In the genomic region with DNA sequence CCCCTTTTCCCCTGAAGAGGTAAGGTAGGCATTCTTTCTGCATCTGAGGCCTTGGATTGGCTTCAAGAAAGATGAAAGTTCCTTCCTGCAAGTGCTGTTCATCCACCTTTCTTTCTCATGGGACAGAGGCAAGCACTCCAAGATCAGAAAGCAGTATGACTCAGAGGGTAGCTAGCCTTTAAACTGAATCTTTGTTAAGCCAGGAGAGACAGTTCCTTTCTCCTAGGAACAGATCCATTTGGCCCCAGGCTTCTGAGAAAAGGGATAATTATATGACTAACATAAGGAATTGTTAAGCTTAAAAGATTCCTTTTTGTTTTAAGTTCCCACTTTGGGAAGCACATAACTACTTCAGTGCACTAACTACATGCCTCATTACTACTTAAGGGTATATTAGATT, we compare ENCODE assay signal across 11 cellular contexts.
A peak's percentile ranks its signal among the peaks of the same experiment; 100 is the strongest.
DNase-seq lines count a peak whose midpoint lies in the region; ATAC-seq and TF ChIP-seq lines count a peak whose summit lies in the region.
"Had no signal": no experiment of that assay in that cellular context is flagged by ENCODE, and none has a peak within 500 bp of the region (broad histone marks: within the 10 kb centered on the region; RNA-seq: fewer than 3 reads in every experiment).

No MANE protein-coding gene starts in this region.

- TF ChIP-seq CTCF in fibroblast of villous mesenchyme (IDR thresholded peaks at IDR 0.05; ENCODE audit: insufficient read depth, low read depth, low read length) = no peak

- H3K36me3 Mint-ChIP-seq in activated naive CD8-positive, alpha-beta T cell treated with anti-CD3 and anti-CD28 coated beads, Interleukin-2, amount 50 U/mL, for 24 hours (ENCODE audit: low read depth) = peaks cover 4% of the 10 kb centered on the region
- H3K36me3 Mint-ChIP-seq in activated naive CD8-positive, alpha-beta T cell treated with anti-CD3 and anti-CD28 coated beads for 36 hours = peaks cover 16% of the 10 kb centered on the region

- H3K4me1 Mint-ChIP-seq in activated naive CD8-positive, alpha-beta T cell treated with anti-CD3 and anti-CD28 coated beads, Interleukin-2, amount 50 U/mL, for 24 hours = peaks cover 51% of the 10 kb centered on the region
- H3K4me1 Mint-ChIP-seq in activated naive CD8-positive, alpha-beta T cell treated with anti-CD3 and anti-CD28 coated beads for 36 hours = peaks cover 45% of the 10 kb centered on the region

- no peak overlapping the region for H3K4me3 ChIP-seq in fibroblast of villous mesenchyme (ENCODE audit: low read depth, low read length)
- H3K4me3 ChIP-seq: hepatocyte had no signal

- H3K4me3 Mint-ChIP-seq in activated naive CD8-positive, alpha-beta T cell treated with anti-CD3 and anti-CD28 coated beads, Interleukin-2, amount 50 U/mL, for 24 hours = no peak overlapping the region
- H3K4me3 Mint-ChIP-seq in activated naive CD8-positive, alpha-beta T cell treated with anti-CD3 and anti-CD28 coated beads for 36 hours = no peak overlapping the region

- no peak for DNase-seq in activated naive CD8-positive, alpha-beta T cell treated with anti-CD3 and anti-CD28 coated beads, Interleukin-2, amount 50 U/mL, for 24 hours
- no peak for DNase-seq in activated naive CD8-positive, alpha-beta T cell treated with anti-CD3 and anti-CD28 coated beads for 36 hours
- peak; percentile 48 for DNase-seq in fibroblast of villous mesenchyme (ENCODE audit: low read depth)
- no peak for DNase-seq in activated CD4-positive, alpha-beta T cell treated with anti-CD3 and anti-CD28 coated beads for 48 hours
- DNase-seq in OCI-M1 (lab: John Stamatoyannopoulos, UW) = no peak
- DNase-seq: NCI-H1694 treated with DMSO at 0.1 percent for 48 hours had no signal

- peak overlapping the region; percentile 14 for H3K27ac Mint-ChIP-seq in activated naive CD8-positive, alpha-beta T cell treated with anti-CD3 and anti-CD28 coated beads, Interleukin-2, amount 50 U/mL, for 24 hours
- H3K27ac Mint-ChIP-seq in activated naive CD8-positive, alpha-beta T cell treated with anti-CD3 and anti-CD28 coated beads for 36 hours = no peak overlapping the region

- peaks cover 4% of the 10 kb centered on the region for H3K9me3 Mint-ChIP-seq in activated naive CD8-positive, alpha-beta T cell treated with anti-CD3 and anti-CD28 coated beads, Interleukin-2, amount 50 U/mL, for 24 hours
- H3K9me3 Mint-ChIP-seq in activated naive CD8-positive, alpha-beta T cell treated with anti-CD3 and anti-CD28 coated beads for 36 hours = peaks cover 3% of the 10 kb centered on the region
- H3K9me3 Mint-ChIP-seq: activated CD8-positive, alpha-beta T cell treated with anti-CD3 and anti-CD28 coated beads for 36 hours had no signal

- H3K27me3 Mint-ChIP-seq in activated naive CD8-positive, alpha-beta T cell treated with anti-CD3 and anti-CD28 coated beads, Interleukin-2, amount 50 U/mL, for 24 hours = no peaks in the 10 kb centered on the region
- H3K27me3 Mint-ChIP-seq in activated naive CD8-positive, alpha-beta T cell treated with anti-CD3 and anti-CD28 coated beads for 36 hours = no peaks in the 10 kb centered on the region
- H3K27me3 Mint-ChIP-seq: activated CD8-positive, alpha-beta T cell treated with anti-CD3 and anti-CD28 coated beads for 36 hours had no signal

- ATAC-seq in activated naive CD8-positive, alpha-beta T cell treated with anti-CD3 and anti-CD28 coated beads, Interleukin-2, amount 50 U/mL, for 24 hours = no peak
- ATAC-seq in SK-N-SH treated with all-trans-retinoic acid at 6 μM for 48 hours = peak; percentile 60
- no peak for ATAC-seq in HG02970 (IDR thresholded peaks at IDR 0.05; ENCODE audit: low FRiP score, unreplicated experiment)
- no peak for ATAC-seq in GM19324 (IDR thresholded peaks at IDR 0.05; ENCODE audit: low FRiP score, unreplicated experiment)

TF ChIP-seq in SK-N-SH treated with all-trans-retinoic acid at 6 μM for 48 hours, 23 proteins besides CTCF, POLR2A, EP300 and RAD21:
- TF ChIP-seq SNAI2 (CRISPR knock-in tag; IDR thresholded peaks at IDR 0.05) (no peak), TCF4 (CRISPR knock-in tag; IDR thresholded peaks at IDR 0.05; ENCODE audit: borderline replicate concordance) (no peak), ISL1 (CRISPR knock-in tag; IDR thresholded peaks at IDR 0.05) (peak; percentile 10; the same call in 1 of the 2 replicates), ZC3H10 (CRISPR knock-in tag; IDR thresholded peaks at IDR 0.05) (peak; percentile 64; the same call in 1 of the 2 replicates)
